ENCODE assay signal across 1 cellular context in genomic region chr20:10504893-10505292, GRCh38.
TF ChIP-seq lines count a peak whose summit lies in the region.

No MANE protein-coding gene starts in this region.

TF ChIP-seq in K562, 482 proteins besides CTCF, POLR2A, EP300 and RAD21 (continued from another document):
- TF ChIP-seq IRF1 (CRISPR knock-in tag; IDR thresholded peaks at IDR 0.05; ENCODE audit: borderline replicate concordance) (no peak), ZBTB17 (CRISPR knock-in tag; IDR thresholded peaks at IDR 0.05) (no peak), IRF9 (tag; IDR thresholded peaks at IDR 0.05) (no peak), HMGXB4 (CRISPR knock-in tag; IDR thresholded peaks at IDR 0.05) (no peak), CEBPB (tag; IDR thresholded peaks at IDR 0.05) (peak; percentile 51; the same call in 1 of the 2 replicates), ZSCAN32 (CRISPR knock-in tag; IDR thresholded peaks at IDR 0.05) (no peak), SRSF7 (optimal IDR thresholded peaks at IDR 0.05; ENCODE audit: low read depth, low read length) (no peak), SETDB1 (IDR thresholded peaks at IDR 0.05; ENCODE audit: low read length) (no peak)
